In the genomic region with DNA sequence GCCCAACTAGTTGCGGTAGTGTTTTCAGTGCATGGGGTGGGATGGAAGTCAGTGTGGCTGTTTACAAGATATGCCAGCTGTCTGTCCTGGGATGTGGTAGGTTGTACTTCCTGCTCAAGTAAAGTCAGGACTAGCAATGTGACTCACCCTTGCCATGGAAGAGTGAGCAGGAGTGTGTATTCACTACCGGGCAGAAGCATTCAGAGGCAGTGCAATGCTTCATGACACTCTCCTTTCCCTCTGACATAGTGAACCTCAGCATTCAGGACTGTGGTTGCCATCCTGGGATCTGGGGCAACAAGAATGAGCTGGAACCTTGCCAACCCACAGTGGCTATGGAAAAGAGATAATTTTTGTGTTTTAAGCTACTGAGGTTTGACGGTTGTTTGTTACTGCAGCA, we compare ENCODE assay signal across 10 cellular contexts.
A peak's percentile ranks its signal among the peaks of the same experiment; 100 is the strongest.
DNase-seq lines count a peak whose midpoint lies in the region; ATAC-seq, FAIRE-seq and TF ChIP-seq lines count a peak whose summit lies in the region.
"Had no signal": no experiment of that assay in that cellular context is flagged by ENCODE, and none has a peak within 500 bp of the region (broad histone marks: within the 10 kb centered on the region; RNA-seq: fewer than 3 reads in every experiment).

No MANE protein-coding gene starts in this region.

- peak; percentile 83 for FAIRE-seq in urothelium cell line (lab: Jason Lieb, UNC)
- FAIRE-seq: colon had no signal

- no peak overlapping the region for H3K27ac Mint-ChIP-seq in stimulated activated effector memory CD8-positive, alpha-beta T cell treated with anti-CD3 and anti-CD28 coated beads, Interleukin-12 subunit alpha, Interleukin-12 subunit beta, amount 100 ng/mL, for 72 hours

- H3K36me3 Mint-ChIP-seq in stimulated activated effector memory CD8-positive, alpha-beta T cell treated with anti-CD3 and anti-CD28 coated beads, Interleukin-12 subunit alpha, Interleukin-12 subunit beta, amount 100 ng/mL, for 72 hours, result no peaks in the 10 kb centered on the region

- intact Hi-C loops in mammary epithelial cell (cut with micrococcal nuclease), result no loop called here

- no peak for TF ChIP-seq CTCF in mammary epithelial cell (conservative IDR thresholded peaks at IDR 0.05 in 1 of 2, IDR thresholded peaks at IDR 0.05 in 1 of 2; ENCODE audit: extremely low read depth in 1 of 2, insufficient read depth in 1 of 2, low read depth in 1 of 2, low read length in 2 of 2)

- H3K27ac ChIP-seq in mammary epithelial cell (ENCODE audit: insufficient read depth, low read depth, low read length), result no peak overlapping the region

- in situ Hi-C loops in mammary epithelial cell (cut with MboI; ENCODE audit: low sequenced_read_pairs in 2 of 2), result no loop called here

- DNase-seq in mammary epithelial cell (no peak), urothelium cell line (ENCODE audit: low spot score) (peak; percentile 52)
- no peak for DNase-seq in activated CD4-positive, alpha-beta T cell treated with anti-CD3 and anti-CD28 coated beads for 1 hour
- DNase-seq in stimulated activated effector memory CD8-positive, alpha-beta T cell treated with anti-CD3 and anti-CD28 coated beads, Interleukin-12 subunit alpha, Interleukin-12 subunit beta, amount 100 ng/mL, for 72 hours (ENCODE audit: low spot score in 2 of 2), result no peak
- DNase-seq: NCI-H187 treated with DMSO at 0.1 percent for 48 hours, posterior cingulate gyrus had no signal

- no peak overlapping the region for H3K4me2 ChIP-seq in mammary epithelial cell (ENCODE audit: insufficient read depth, low read depth, low read length)

- H3K4me1 ChIP-seq in mammary epithelial cell (ENCODE audit: insufficient read depth, low read length), result peaks cover 4% of the 10 kb centered on the region

- BruUV-seq in mammary epithelial cell (replicated peaks; lab: Mats Ljungman, UMichigan), result no TSS peak

- H3K4me3 ChIP-seq in mammary epithelial cell (replicated peaks in 1 of 3; ENCODE audit: insufficient read depth in 1 of 3, low read depth in 2 of 3, low read length in 3 of 3), result no peak overlapping the region

- 67% methylated on average over 2 of the region's 3 CpGs for WGBS in mammary epithelial cell (ENCODE audit: low coverage, missing lambda C conversion rate)

- no peaks in the 10 kb centered on the region for H3K27me3 ChIP-seq in mammary epithelial cell (ENCODE audit: insufficient read depth, low read length)

- no peaks in the 10 kb centered on the region for H4K20me1 ChIP-seq in mammary epithelial cell (ENCODE audit: insufficient read depth, low read length)

- no peaks in the 10 kb centered on the region for H3K9me3 ChIP-seq in mammary epithelial cell (replicated peaks; ENCODE audit: insufficient read depth, low read length)

- peak overlapping the region; percentile 26 for H2AFZ ChIP-seq in mammary epithelial cell (ENCODE audit: low read depth, low read length)

- CTCF ChIA-PET in mammary epithelial cell (lab: Charles Lee; ENCODE audit: low non-redundant PET), result no interaction called here

- no peaks in the 10 kb centered on the region for H3K36me3 ChIP-seq in mammary epithelial cell (ENCODE audit: insufficient read depth, low read length)

- no peak overlapping the region for H3K9ac ChIP-seq in mammary epithelial cell (ENCODE audit: insufficient read depth, low read length)

- no peaks in the 10 kb centered on the region for H3K79me2 ChIP-seq in mammary epithelial cell (ENCODE audit: insufficient read depth, low read length)

- no peak overlapping the region for H3K4me3 Mint-ChIP-seq in stimulated activated effector memory CD8-positive, alpha-beta T cell treated with anti-CD3 and anti-CD28 coated beads, Interleukin-12 subunit alpha, Interleukin-12 subunit beta, amount 100 ng/mL, for 72 hours

- dilution Hi-C loops in mammary epithelial cell (cut with HindIII; ENCODE audit: low sequenced_read_pairs), result no loop called here

- peak; percentile 83 for ATAC-seq in GM19351 (IDR thresholded peaks at IDR 0.05; ENCODE audit: unreplicated experiment)
- ATAC-seq in HG03097 (IDR thresholded peaks at IDR 0.05; ENCODE audit: low FRiP score, unreplicated experiment), result peak; percentile 84
- no peak for ATAC-seq in stimulated activated effector memory CD8-positive, alpha-beta T cell treated with anti-CD3 and anti-CD28 coated beads, Interleukin-12 subunit alpha, Interleukin-12 subunit beta, amount 100 ng/mL, for 72 hours
- no peak for ATAC-seq in GM19467 (IDR thresholded peaks at IDR 0.05; ENCODE audit: unreplicated experiment)

- no peaks in the 10 kb centered on the region for H3K4me1 Mint-ChIP-seq in stimulated activated effector memory CD8-positive, alpha-beta T cell treated with anti-CD3 and anti-CD28 coated beads, Interleukin-12 subunit alpha, Interleukin-12 subunit beta, amount 100 ng/mL, for 72 hours

- no peaks in the 10 kb centered on the region for H3K9me3 Mint-ChIP-seq in stimulated activated effector memory CD8-positive, alpha-beta T cell treated with anti-CD3 and anti-CD28 coated beads, Interleukin-12 subunit alpha, Interleukin-12 subunit beta, amount 100 ng/mL, for 72 hours

Comparison
In these comparisons a context has a peak if more than half of its experiments do, and no peak if none do; other contexts are left out.
1. ATAC-seq: peak in GM19351 (single experiment) and HG03097 (single experiment); none in stimulated activated effector memory CD8-positive, alpha-beta T cell treated with anti-CD3 and anti-CD28 coated beads, Interleukin-12 subunit alpha, Interleukin-12 subunit beta, amount 100 ng/mL, for 72 hours (single experiment) and GM19467 (single experiment).